Comparison of ENCODE assay signal across 25 cellular contexts in the genomic region with DNA sequence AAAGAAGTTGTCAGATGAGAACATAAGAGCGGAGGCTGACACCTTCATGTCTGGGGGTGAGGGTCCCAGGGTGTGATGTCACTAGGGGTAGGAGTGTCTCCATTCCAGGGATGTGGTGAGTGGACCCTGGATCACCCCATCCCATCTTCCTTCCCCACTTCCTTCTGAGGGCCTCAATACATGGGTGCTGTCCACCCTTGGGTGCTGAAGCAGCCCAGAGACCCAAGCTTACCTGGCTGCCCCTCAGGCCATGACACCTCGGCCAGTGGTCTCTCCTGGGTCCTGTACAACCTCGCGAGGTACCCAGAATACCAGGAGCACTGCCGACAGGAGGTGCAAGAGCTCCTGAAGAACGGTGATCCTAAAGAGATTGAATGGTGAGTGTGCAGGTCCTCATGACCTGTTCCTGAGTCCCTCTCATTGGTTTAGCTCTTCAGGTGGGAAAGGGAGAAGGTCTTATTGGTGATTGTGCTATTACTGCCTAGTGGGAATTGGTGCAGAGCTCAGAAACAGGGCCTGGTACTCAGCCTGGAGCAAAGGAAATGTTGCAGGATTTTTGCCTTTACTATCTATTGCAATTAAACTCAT. TPM values are rescaled to one million over a fixed set of nuclear protein-coding genes. Genes with fewer than 3 reads are reported as not detected.
"Had no signal": no experiment of that assay in that cellular context is flagged by ENCODE, and none has a peak within 500 bp of the region (broad histone marks: within the 10 kb centered on the region; RNA-seq: fewer than 3 reads in every experiment).

No MANE protein-coding gene starts in this region.

- H3K4me3 ChIP-seq: adrenal gland, breast epithelium, esophagus squamous epithelium, ovary, spleen, tibial artery had no signal

- H3K9me3 ChIP-seq: adrenal gland, breast epithelium, esophagus squamous epithelium, ovary, spleen, tibial artery had no signal

- H3K4me1 ChIP-seq: adrenal gland, breast epithelium, esophagus squamous epithelium, spleen, tibial artery had no signal

- H3K27me3 ChIP-seq: breast epithelium, ovary had no signal

- DNase-seq: activated B cell treated with CpG ODN at 0.5 μM for 24 hours; activated CD4-positive, alpha-beta memory T cell treated with anti-CD3 and anti-CD28 coated beads for 36 hours; activated CD4-positive, alpha-beta T cell treated with anti-CD3 and anti-CD28 coated beads for 4 hours; activated gamma-delta T cell treated with Interleukin-2 at 50 U/mL for 16 hours; activated T-cell treated with anti-CD3 and anti-CD28 coated beads, Interleukin-2, amount 50 U/mL, for 72 hours; cerebellar nuclear complex; effector CD8-positive, alpha-beta T cell; esophagus squamous epithelium; immature natural killer cell; kidney glomerular epithelial cell; mesenchymal stem cell; naive thymus-derived CD8-positive, alpha-beta T cell; ovary; spleen; stimulated activated CD8-positive, alpha-beta memory T cell treated with anti-CD3 and anti-CD28 coated beads, Interleukin-4, amount 100 ng/mL, for 48 hours; stimulated activated naive CD4-positive, alpha-beta T cell; T-cell; tibial artery had no signal

- FAIRE-seq: astrocyte, urothelium cell line had no signal

- H3K27ac ChIP-seq: adrenal gland, breast epithelium, esophagus squamous epithelium, ovary, spleen, tibial artery had no signal

- ATAC-seq: activated naive CD4-positive, alpha-beta T cell treated with anti-CD3 and anti-CD28 coated beads, Interleukin-2, amount 50 U/mL, for 72 hours; activated T-cell treated with anti-CD3 and anti-CD28 coated beads, Interleukin-2, amount 50 U/mL, for 72 hours; naive thymus-derived CD8-positive, alpha-beta T cell; T-cell had no signal

- H3K36me3 ChIP-seq: adrenal gland, breast epithelium, esophagus squamous epithelium, ovary, spleen, tibial artery had no signal

RNA-seq across cellular contexts. Expression of a gene that starts 37.7 kb away (rescaled TPM):
- total RNA-seq: activated B cell treated with CpG ODN at 0.5 μM for 24 hours; activated CD4-positive, alpha-beta memory T cell treated with anti-CD3 and anti-CD28 coated beads for 36 hours; activated naive CD4-positive, alpha-beta T cell treated with anti-CD3 and anti-CD28 coated beads, Interleukin-2, amount 50 U/mL, for 72 hours; activated T-cell treated with anti-CD3 and anti-CD28 coated beads, Interleukin-2, amount 50 U/mL, for 72 hours; adrenal gland; astrocyte; esophagus squamous epithelium; naive thymus-derived CD8-positive, alpha-beta T cell; pulmonary artery endothelial cell; spleen; subcutaneous adipose tissue; T-cell had no signal
- polyA plus RNA-seq: adrenal gland; immature natural killer cell; naive thymus-derived CD8-positive, alpha-beta T cell; ovary; spleen had no signal
